Comparison of ENCODE assay signal across 9 cellular contexts in genomic region chr6:111536888-111537287, GRCh38. TPM values are rescaled to one million over a fixed set of nuclear protein-coding genes. Genes with fewer than 3 reads are reported as not detected.
DNase-seq lines count a peak whose midpoint lies in the region; ATAC-seq, FAIRE-seq and TF ChIP-seq lines count a peak whose summit lies in the region.
"Had no signal": no experiment of that assay in that cellular context is flagged by ENCODE, and none has a peak within 500 bp of the region (broad histone marks: within the 10 kb centered on the region; RNA-seq: fewer than 3 reads in every experiment).

No MANE protein-coding gene starts in this region.

- no peak for FAIRE-seq in kidney (lab: Jason Lieb, UNC)

- H3K4me1 Mint-ChIP-seq in natural killer cell = peaks cover 12 to 15% of the 10 kb centered on the region in 2 donors

- no peaks in the 10 kb centered on the region for H3K36me3 Mint-ChIP-seq in natural killer cell

- ATAC-seq in GM18517 (IDR thresholded peaks at IDR 0.05; ENCODE audit: unreplicated experiment) (peak; percentile 58), HG03196 (IDR thresholded peaks at IDR 0.05; ENCODE audit: unreplicated experiment) (peak; percentile 62), natural killer cell (peak; percentile 42 to 71 (median 71))

- H3K4me1 ChIP-seq in adrenal gland (replicated peaks in 1 of 2) (peaks cover 13 to 40% of the 10 kb centered on the region in 2 donors), BE2C (peaks cover 11% of the 10 kb centered on the region), kidney (ENCODE audit: control insufficient read depth in 1 of 2, insufficient read depth in 1 of 2, low read depth in 1 of 2, low read length in 2 of 2) (peaks cover 2 to 9% of the 10 kb centered on the region in 2 donors)

- no peak for TF ChIP-seq POLR2A in adrenal gland (IDR thresholded peaks at IDR 0.05)

- H3K4me3 Mint-ChIP-seq in natural killer cell = peak overlapping the region; percentile 38

- no peaks in the 10 kb centered on the region for H3K9me3 Mint-ChIP-seq in natural killer cell

- intact Hi-C loops in adrenal gland (cut with DNase I) = no loop called here
- intact Hi-C loops in natural killer cell (cut with micrococcal nuclease) = no loop called here
- intact Hi-C loops in kidney (cut with DNase I) = no loop called here

- DNase-seq in adrenal gland = peak in 4 of 7 donors; percentile 26 to 52 (median 40)
- no peak for DNase-seq in natural killer cell
- no peak for DNase-seq in BE2C
- DNase-seq in NCI-H2227 treated with DMSO at 0.1 percent for 48 hours (lab: John Stamatoyannopoulos, UW) = no peak
- no peak for DNase-seq in retina
- no peak for DNase-seq in kidney

- no peaks in the 10 kb centered on the region for H3K27me3 ChIP-seq in adrenal gland
- no peaks in the 10 kb centered on the region for H3K27me3 ChIP-seq in BE2C
- H3K27me3 ChIP-seq: tibial nerve had no signal

- TF ChIP-seq CTCF in adrenal gland (IDR thresholded peaks at IDR 0.05) (no peak), natural killer cell (IDR thresholded peaks at IDR 0.05) (no peak), BE2C (IDR thresholded peaks at IDR 0.05; ENCODE audit: low read depth, low read length) (no peak), kidney (IDR thresholded peaks at IDR 0.05; ENCODE audit: borderline replicate concordance, extremely low read depth, insufficient read depth) (no peak)

- H3K27ac Mint-ChIP-seq in natural killer cell = peak overlapping the region; percentile 79 to 85

- 65 to 74% (median 67%) methylated on average over 3 of the region's 3 CpGs for WGBS in adrenal gland, 4 donors

- H3K9me3 ChIP-seq in adrenal gland (replicated peaks in 1 of 3) (no peaks in the 10 kb centered on the region), BE2C (no peaks in the 10 kb centered on the region), kidney (ENCODE audit: control insufficient read depth in 1 of 2, low read length in 2 of 2) (no peaks in the 10 kb centered on the region)
- H3K9me3 ChIP-seq: tibial nerve had no signal

- no peak overlapping the region for H3K9ac ChIP-seq in kidney (ENCODE audit: low read length in 2 of 2)

- H3K27me3 Mint-ChIP-seq in natural killer cell (ENCODE audit: low read depth in 2 of 2) = no peaks in the 10 kb centered on the region

- H3K27ac ChIP-seq in adrenal gland (no peak overlapping the region), kidney (ENCODE audit: low read depth in 2 of 2, low read length in 2 of 2) (no peak overlapping the region)

- no peak overlapping the region for H3K4me3 ChIP-seq in adrenal gland
- H3K4me3 ChIP-seq in BE2C (ENCODE audit: low read depth, low read length) = no peak overlapping the region
- no peak overlapping the region for H3K4me3 ChIP-seq in kidney (ENCODE audit: low read length in 2 of 2)
- H3K4me3 ChIP-seq: tibial nerve had no signal

- H3K36me3 ChIP-seq in adrenal gland (replicated peaks in 1 of 2) = no peaks in the 10 kb centered on the region
- H3K36me3 ChIP-seq in BE2C = no peaks in the 10 kb centered on the region
- no peaks in the 10 kb centered on the region for H3K36me3 ChIP-seq in kidney (ENCODE audit: control insufficient read depth in 1 of 2, insufficient read depth in 2 of 2, low read length in 2 of 2)
- H3K36me3 ChIP-seq: tibial nerve had no signal

RNA-seq across cellular contexts. Expression of gene REV3L, which starts 53.9 kb away (rescaled TPM):
- total RNA-seq in adrenal gland (10 to 100 TPM; 24.6 to 45.7 (median 28.4) TPM), natural killer cell (10 to 100 TPM; 18.1 to 25.5 (median 22.7) TPM), kidney (30.0 TPM)
- polyA plus RNA-seq in adrenal gland (10 to 100 TPM; 16.8 to 21.7 (median 17.2) TPM), kidney (ENCODE audit: insufficient read depth, low read depth, low replicate concordance) (4.4 TPM)
- polyA plus RNA-seq in BE2C (2012; ENCODE audit: insufficient read depth, insufficient read length, low read depth) = 40.9 TPM

Comparison
In these comparisons a context has a peak if more than half of its experiments do, and no peak if none do; other contexts are left out.
1. DNase-seq: peak in adrenal gland (4 of 7); none in natural killer cell (single experiment), BE2C (single experiment), NCI-H2227 treated with DMSO at 0.1 percent for 48 hours (single experiment), retina (single experiment) and kidney (single experiment).
2. Peak in every context shown above with its lines, with median percentiles within 50 percentile points of each other: ATAC-seq.